ENCODE assay signal across 8 cellular contexts in genomic region chr7:136086712-136087111, GRCh38.
DNase-seq lines count a peak whose midpoint lies in the region; ATAC-seq and TF ChIP-seq lines count a peak whose summit lies in the region.

No MANE protein-coding gene starts in this region.

- DNase-seq in ACHN, result peak; percentile 91
- DNase-seq in OCI-LY7 (ENCODE audit: low spot score), result peak; percentile 44
- peak; percentile 81 for DNase-seq in lung (ENCODE audit: low spot score)
- peak; percentile 8 for DNase-seq in thoracic aorta (ENCODE audit: low spot score)
- DNase-seq in AML-193 (lab: John Stamatoyannopoulos, UW), result no peak

- no peaks in the 10 kb centered on the region for H4K20me1 ChIP-seq in OCI-LY7 (ENCODE audit: insufficient read depth, low read length)

- no peaks in the 10 kb centered on the region; the same call in 1 of the 2 replicates for H3K36me3 ChIP-seq in OCI-LY7 (ENCODE audit: insufficient read depth, low read length)
- H3K36me3 ChIP-seq in duodenal mucosa (ENCODE audit: control insufficient read depth in 1 of 2, insufficient read depth in 2 of 2, low read length in 2 of 2), result no peaks in the 10 kb centered on the region
- no peaks in the 10 kb centered on the region for H3K36me3 ChIP-seq in lung (ENCODE audit: control insufficient read depth in 2 of 2, insufficient read depth in 2 of 2, low read length in 2 of 2)
- no peaks in the 10 kb centered on the region for H3K36me3 ChIP-seq in thoracic aorta

- CTCF ChIA-PET in OCI-LY7 (lab: Charles Lee; ENCODE audit: unreplicated experiment), result no interaction called here

- POLR2A ChIA-PET in OCI-LY7 (lab: Charles Lee), result interaction anchor here (0.6 to 0.7 kb wide), 2 partner anchors 17 to 118 kb away, joined by 3 read pairs; no protein-coding TSS in a partner anchor

- intact Hi-C loops in OCI-LY7 (cut with micrococcal nuclease; ENCODE audit: unreplicated experiment), result no loop called here

- H3K27me3 ChIP-seq in duodenal mucosa (ENCODE audit: control insufficient read depth in 1 of 2, insufficient read depth in 2 of 2, low read length in 2 of 2) (no peaks in the 10 kb centered on the region), lung (ENCODE audit: control insufficient read depth, insufficient read depth) (no peaks in the 10 kb centered on the region), thoracic aorta (replicated peaks; ENCODE audit: insufficient read depth) (no peaks in the 10 kb centered on the region)

- no peak overlapping the region for H3K4me2 ChIP-seq in OCI-LY7 (ENCODE audit: low read length)

- H3K27ac ChIP-seq in OCI-LY7 (ENCODE audit: low read depth, low read length, poor library complexity, severe bottlenecking) (no peak overlapping the region), duodenal mucosa (ENCODE audit: low read depth, low read length) (no peak overlapping the region), lung (ENCODE audit: low read depth in 1 of 2, low read length in 1 of 2) (no peak overlapping the region), thoracic aorta (peak overlapping the region in 1 of 2 donors; percentile 29)

- H3K9me2 ChIP-seq in OCI-LY7 (ENCODE audit: insufficient read depth, low read length), result no peaks in the 10 kb centered on the region

- H3K9me3 ChIP-seq in OCI-LY7 (ENCODE audit: low read length) (no peaks in the 10 kb centered on the region), duodenal mucosa (ENCODE audit: control insufficient read depth in 1 of 2, low read length in 2 of 2) (no peaks in the 10 kb centered on the region), lung (ENCODE audit: control insufficient read depth in 2 of 2, insufficient read depth in 1 of 2, low read length in 1 of 2) (no peaks in the 10 kb centered on the region), thoracic aorta (no peaks in the 10 kb centered on the region)

- BruUV-seq in OCI-LY7 (replicated peaks; lab: Mats Ljungman, UMichigan), result no TSS peak

- H3K9ac ChIP-seq in duodenal mucosa (ENCODE audit: low read depth in 1 of 2, low read length in 2 of 2), result no peak overlapping the region

- in situ Hi-C loops in ACHN (cut with HindIII; ENCODE audit: low pct_ligation_motif_present, low pct_unique_long_range_greater_than_20kb, low sequenced_read_pairs), result no loop called here

- TF ChIP-seq CTCF in OCI-LY7 (conservative IDR thresholded peaks at IDR 0.05; ENCODE audit: low read length), result no peak
- TF ChIP-seq CTCF in lung (IDR thresholded peaks at IDR 0.05; ENCODE audit: control extremely low read depth, extremely low read depth), result no peak
- TF ChIP-seq CTCF in thoracic aorta (IDR thresholded peaks at IDR 0.05), result no peak

- no peaks in the 10 kb centered on the region for H3K79me2 ChIP-seq in OCI-LY7 (ENCODE audit: insufficient read depth, low read depth, low read length)

- H2AFZ ChIP-seq in OCI-LY7 (ENCODE audit: low read length), result peak overlapping the region; percentile 18; the same call in 1 of the 2 replicates

- WGBS in lung, 2 donors, result 39 to 69% methylated on average over 3 of the region's 3 CpGs

- H3K4me1 ChIP-seq in OCI-LY7 (ENCODE audit: insufficient read depth, low read length, poor library complexity, severe bottlenecking), result no peaks in the 10 kb centered on the region
- H3K4me1 ChIP-seq in duodenal mucosa (ENCODE audit: control insufficient read depth in 1 of 2, insufficient read depth in 2 of 2, low read length in 2 of 2), result no peaks in the 10 kb centered on the region
- H3K4me1 ChIP-seq in lung (ENCODE audit: control insufficient read depth in 2 of 2, insufficient read depth in 2 of 2, low read length in 2 of 2), result no peaks in the 10 kb centered on the region
- H3K4me1 ChIP-seq in thoracic aorta (ENCODE audit: control insufficient read depth in 1 of 2, low read depth in 2 of 2), result peaks cover 0 to 6% of the 10 kb centered on the region in 2 donors

- ATAC-seq in GM18511 (IDR thresholded peaks at IDR 0.05; ENCODE audit: unreplicated experiment) (peak; percentile 91), HG03039 (IDR thresholded peaks at IDR 0.05; ENCODE audit: unreplicated experiment) (peak; percentile 87), lung (ENCODE audit: insufficient read depth, low FRiP score) (peak; percentile 96), thoracic aorta (ENCODE audit: insufficient number of reproducible peaks, low FRiP score, low read depth) (peak; percentile 99)

- H3K4me3 ChIP-seq in OCI-LY7 (ENCODE audit: low read depth, low read length, poor library complexity, severe bottlenecking), result no peak overlapping the region
- H3K4me3 ChIP-seq in duodenal mucosa (ENCODE audit: low read depth in 1 of 2, low read length in 2 of 2), result peak overlapping the region; percentile 40 to 46
- H3K4me3 ChIP-seq in lung, result no peak overlapping the region
- peak overlapping the region; percentile 73 for H3K4me3 ChIP-seq in thoracic aorta

Comparison
In these comparisons a context has a peak if more than half of its experiments do, and no peak if none do; other contexts are left out.
1. DNase-seq: peak in ACHN (single experiment), OCI-LY7 (single experiment), lung (single experiment) and thoracic aorta (single experiment); none in AML-193 (0 of 2).
2. H3K4me3 ChIP-seq: peak in duodenal mucosa (2 of 2) and thoracic aorta (single experiment); none in OCI-LY7 (single experiment) and lung (single experiment).
3. Peak in every context shown above with its lines, with median percentiles within 50 percentile points of each other: ATAC-seq.